9 cellular contexts compared by ENCODE assay signal in the genomic region with DNA sequence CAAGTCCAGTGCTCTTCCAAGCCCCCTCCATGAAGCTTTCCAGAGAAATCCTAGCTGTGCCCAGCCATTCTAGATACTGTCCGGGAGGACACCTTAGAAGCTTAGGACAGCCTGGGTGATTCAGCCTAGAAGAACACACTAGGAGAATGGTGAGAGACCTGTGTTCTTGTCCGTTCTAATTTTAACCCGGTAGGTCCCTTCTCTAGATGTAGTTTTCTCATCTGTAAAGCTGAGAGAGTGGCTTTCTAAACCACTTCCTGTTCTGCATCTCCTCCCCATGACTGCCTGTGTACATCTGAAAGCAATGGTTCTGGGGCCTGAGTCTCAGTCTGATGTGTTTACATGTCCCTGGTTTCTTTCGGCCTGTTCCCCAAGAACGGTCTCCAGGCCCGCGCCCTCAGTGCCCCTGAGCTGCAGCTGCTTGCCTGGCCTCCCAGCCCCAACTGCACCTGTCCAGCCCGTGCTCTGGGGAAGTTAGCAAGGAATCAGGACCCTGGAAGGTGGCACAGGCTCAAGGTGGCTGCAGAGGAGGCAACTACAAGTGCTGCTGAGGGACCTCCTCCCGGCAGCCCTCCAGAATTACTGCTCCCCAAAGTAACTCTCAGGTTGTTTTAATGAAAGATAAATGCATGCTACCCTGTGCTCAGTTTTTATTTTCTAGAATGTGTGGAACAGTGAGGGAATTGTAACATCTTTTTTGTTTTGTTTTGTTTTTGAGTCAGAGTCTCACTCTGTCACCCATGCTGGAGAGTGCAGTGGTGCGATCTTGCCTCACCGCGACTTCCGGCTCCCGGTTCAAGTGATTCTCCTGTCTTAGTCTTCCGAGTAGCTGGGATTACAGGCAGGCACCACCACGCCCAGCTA.
DNase-seq lines count a peak whose midpoint lies in the region; ATAC-seq, FAIRE-seq and TF ChIP-seq lines count a peak whose summit lies in the region.
"Had no signal": no experiment of that assay in that cellular context is flagged by ENCODE, and none has a peak within 500 bp of the region (broad histone marks: within the 10 kb centered on the region; RNA-seq: fewer than 3 reads in every experiment).

No MANE protein-coding gene starts in this region.

- H3K9me3 ChIP-seq in kidney (ENCODE audit: control insufficient read depth in 1 of 2, low read length in 2 of 2), result no peaks in the 10 kb centered on the region

- intact Hi-C loops in kidney (cut with DNase I), result no loop called here

- no peak for FAIRE-seq in kidney (lab: Jason Lieb, UNC)
- FAIRE-seq: A204.1 had no signal

- no peak for TF ChIP-seq CTCF in kidney (IDR thresholded peaks at IDR 0.05; ENCODE audit: borderline replicate concordance, extremely low read depth, insufficient read depth)

- peak; percentile 92 for ATAC-seq in HG03095 (IDR thresholded peaks at IDR 0.05; ENCODE audit: unreplicated experiment)

- no peak overlapping the region for H3K9ac ChIP-seq in kidney (ENCODE audit: low read length in 2 of 2)

- peak; percentile 43 for DNase-seq in NK-92 treated with Interleukin-12 subunit alpha and Interleukin-12 subunit beta, amount 100 ng/mL, for 24 hours (lab: John Stamatoyannopoulos, UW)
- DNase-seq in NK-92 (lab: John Stamatoyannopoulos, UW; ENCODE audit: unreplicated experiment), result no peak
- DNase-seq in T-helper 9 cell, result peak; percentile 7
- DNase-seq in kidney, result peak; percentile 59
- no peak for DNase-seq in dedifferentiated amniotic fluid mesenchymal stem cell (ENCODE audit: extremely low spot score)
- DNase-seq in SHP77 (lab: John Stamatoyannopoulos, UW), result no peak
- DNase-seq in NCI-H1105 treated with DMSO at 0.1 percent for 48 hours (lab: John Stamatoyannopoulos, UW), result no peak

- H3K4me3 ChIP-seq in kidney (ENCODE audit: low read length in 2 of 2), result no peak overlapping the region

- H3K4me1 ChIP-seq in kidney (ENCODE audit: control insufficient read depth in 1 of 2, insufficient read depth in 1 of 2, low read depth in 1 of 2, low read length in 2 of 2), result peaks cover 9 to 10% of the 10 kb centered on the region in 2 donors

- no peaks in the 10 kb centered on the region for H3K36me3 ChIP-seq in kidney (ENCODE audit: control insufficient read depth in 1 of 2, insufficient read depth in 2 of 2, low read length in 2 of 2)

- H3K27ac ChIP-seq in kidney (ENCODE audit: low read depth in 2 of 2, low read length in 2 of 2), result no peak overlapping the region

Comparison
In these comparisons a context has a peak if more than half of its experiments do, and no peak if none do; other contexts are left out.
1. DNase-seq: peak in NK-92 treated with Interleukin-12 subunit alpha and Interleukin-12 subunit beta, amount 100 ng/mL, for 24 hours (single experiment), T-helper 9 cell (single experiment) and kidney (single experiment); none in NK-92 (single experiment), dedifferentiated amniotic fluid mesenchymal stem cell (single experiment), SHP77 (0 of 2) and NCI-H1105 treated with DMSO at 0.1 percent for 48 hours (single experiment).